16 cellular contexts compared by ENCODE assay signal in the genomic region with DNA sequence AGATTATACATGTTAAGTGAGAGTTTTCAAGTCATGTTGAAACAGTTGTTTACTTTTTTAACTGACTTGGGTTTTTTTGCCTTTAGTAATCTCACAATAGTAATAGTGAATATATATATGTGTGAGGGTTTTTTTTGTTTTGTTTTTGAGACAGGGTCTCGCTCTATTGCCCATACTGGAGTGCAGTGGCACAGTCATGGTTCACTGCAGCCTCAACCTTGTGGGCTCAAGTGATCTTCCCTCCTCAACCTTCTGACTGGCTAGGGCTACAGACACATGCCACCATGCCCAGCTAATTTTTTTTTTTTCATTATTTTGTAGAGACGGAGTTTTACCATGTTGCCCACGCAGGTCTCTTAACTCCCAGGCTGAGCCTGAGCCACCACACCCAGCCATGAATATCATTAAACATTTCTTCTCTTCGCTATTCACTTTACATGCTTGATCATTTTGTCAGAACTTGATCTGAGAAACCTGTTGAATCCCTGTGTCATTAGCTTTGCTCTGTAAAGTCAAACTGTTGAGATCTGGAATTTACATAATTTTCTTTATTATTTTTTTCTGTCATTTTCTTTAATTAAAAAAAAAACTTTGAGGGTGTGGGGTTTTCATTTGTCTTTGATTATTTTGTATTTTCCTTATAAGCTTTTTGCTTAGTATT.
DNase-seq lines count a peak whose midpoint lies in the region; ATAC-seq, FAIRE-seq and TF ChIP-seq lines count a peak whose summit lies in the region.
"Had no signal": no experiment of that assay in that cellular context is flagged by ENCODE, and none has a peak within 500 bp of the region (broad histone marks: within the 10 kb centered on the region; RNA-seq: fewer than 3 reads in every experiment).

No MANE protein-coding gene starts in this region.

- no peaks in the 10 kb centered on the region for H3K4me1 ChIP-seq in kidney (ENCODE audit: control insufficient read depth in 1 of 2, insufficient read depth in 1 of 2, low read depth in 1 of 2, low read length in 2 of 2)
- no peaks in the 10 kb centered on the region for H3K4me1 ChIP-seq in CD8-positive, alpha-beta T cell (ENCODE audit: insufficient read depth, low read length)

- H3K27ac Mint-ChIP-seq in CD8-positive, alpha-beta T cell = no peak overlapping the region

- TF ChIP-seq CTCF in kidney (IDR thresholded peaks at IDR 0.05; ENCODE audit: borderline replicate concordance, extremely low read depth, insufficient read depth) = no peak
- TF ChIP-seq CTCF in CD8-positive, alpha-beta T cell (IDR thresholded peaks at IDR 0.05) = no peak

- no peak for DNase-seq in kidney
- DNase-seq in urothelium cell line (ENCODE audit: low spot score) = no peak
- DNase-seq in stimulated activated CD4-positive, alpha-beta T cell treated with anti-CD3 and anti-CD28 coated beads, Interleukin-1b, Interleukin-23, amount 100 ng/mL, for 48 hours = no peak
- no peak for DNase-seq in NCI-H2196 treated with DMSO at 0.1 percent for 48 hours (lab: John Stamatoyannopoulos, UW; ENCODE audit: unreplicated experiment)
- no peak for DNase-seq in CD8-positive, alpha-beta T cell
- DNase-seq: effector CD8-positive, alpha-beta T cell; GF-D8; GM23248; left ventricle myocardium superior; NCI-H1417 had no signal

- no peaks in the 10 kb centered on the region for H3K36me3 ChIP-seq in kidney (ENCODE audit: control insufficient read depth in 1 of 2, insufficient read depth in 2 of 2, low read length in 2 of 2)
- H3K36me3 ChIP-seq in CD8-positive, alpha-beta T cell (ENCODE audit: insufficient read depth, low read length) = no peaks in the 10 kb centered on the region

- H3K4me3 Mint-ChIP-seq in CD8-positive, alpha-beta T cell = no peak overlapping the region
- H3K4me3 Mint-ChIP-seq: neural crest cell had no signal

- H3K4me3 ChIP-seq in kidney (ENCODE audit: low read length in 2 of 2) = no peak overlapping the region
- H3K4me3 ChIP-seq in CD8-positive, alpha-beta T cell (ENCODE audit: low read depth, low read length) = no peak overlapping the region
- H3K4me3 ChIP-seq: GM23248 had no signal

- no peak overlapping the region for H3K27ac ChIP-seq in kidney (ENCODE audit: low read depth in 2 of 2, low read length in 2 of 2)
- H3K27ac ChIP-seq in CD8-positive, alpha-beta T cell (ENCODE audit: low read depth, low read length) = no peak overlapping the region
- H3K27ac ChIP-seq: GM23248, VCaP had no signal

- no peaks in the 10 kb centered on the region for H3K9me3 Mint-ChIP-seq in CD8-positive, alpha-beta T cell
- H3K9me3 Mint-ChIP-seq: neural crest cell had no signal

- ATAC-seq in GM18519 (IDR thresholded peaks at IDR 0.05; ENCODE audit: low FRiP score, unreplicated experiment) (peak; percentile 68), GM21576 (IDR thresholded peaks at IDR 0.05; ENCODE audit: unreplicated experiment) (peak; percentile 74), HG03108 (IDR thresholded peaks at IDR 0.05; ENCODE audit: unreplicated experiment) (peak; percentile 85)
- ATAC-seq in CD8-positive, alpha-beta T cell = no peak
- ATAC-seq: left ventricle myocardium superior, Right ventricle myocardium inferior had no signal

- H3K9me3 ChIP-seq in kidney (ENCODE audit: control insufficient read depth in 1 of 2, low read length in 2 of 2) = no peaks in the 10 kb centered on the region
- H3K9me3 ChIP-seq in CD8-positive, alpha-beta T cell (ENCODE audit: low read length) = no peaks in the 10 kb centered on the region

- H3K36me3 Mint-ChIP-seq in CD8-positive, alpha-beta T cell = no peaks in the 10 kb centered on the region

- no peak overlapping the region for H3K9ac ChIP-seq in kidney (ENCODE audit: low read length in 2 of 2)
- H3K9ac ChIP-seq: GM23248 had no signal

- H3K4me1 Mint-ChIP-seq in CD8-positive, alpha-beta T cell (ENCODE audit: low read depth) = no peaks in the 10 kb centered on the region

- CTCF ChIA-PET in CD8-positive, alpha-beta T cell (lab: Charles Lee) = interaction anchor here (0.6 kb wide), 1 partner anchor 93 kb away, joined by 3 read pairs; no protein-coding TSS in a partner anchor

- FAIRE-seq in kidney (lab: Jason Lieb, UNC) (peak; percentile 61), urothelium cell line (lab: Jason Lieb, UNC) (no peak)

- intact Hi-C loops in kidney (cut with DNase I) = no loop called here
- intact Hi-C loops in CD8-positive, alpha-beta T cell (cut with DNase I, micrococcal nuclease) = no loop called here

- H3K27me3 ChIP-seq in CD8-positive, alpha-beta T cell (ENCODE audit: insufficient read depth, low read length) = no peaks in the 10 kb centered on the region

- POLR2A ChIA-PET in CD8-positive, alpha-beta T cell (lab: Charles Lee) = interaction anchor here (0.8 kb wide), 1 partner anchor 13 kb away, joined by 3 read pairs; no protein-coding TSS in a partner anchor

- no peaks in the 10 kb centered on the region for H3K27me3 Mint-ChIP-seq in CD8-positive, alpha-beta T cell (ENCODE audit: low read depth)
